35 cellular contexts compared by ENCODE assay signal in the genomic region with DNA sequence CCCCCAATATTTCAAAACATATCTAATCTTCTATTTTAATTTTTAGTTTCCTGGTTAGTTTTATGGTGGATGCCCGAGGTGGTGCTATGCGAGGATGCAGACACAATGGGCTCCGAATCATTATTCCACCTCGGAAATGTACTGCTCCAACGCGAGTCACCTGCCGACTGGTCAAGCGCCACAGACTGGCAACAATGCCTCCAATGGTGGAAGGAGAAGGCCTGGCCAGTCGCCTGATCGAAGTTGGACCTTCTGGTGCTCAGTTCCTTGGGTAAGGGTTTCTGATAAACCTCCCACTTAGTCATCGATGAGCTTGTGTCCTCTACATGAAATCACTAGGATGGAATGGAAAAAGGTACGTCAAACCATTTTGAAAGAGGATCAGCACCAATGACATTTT.
"Had no signal": no experiment of that assay in that cellular context is flagged by ENCODE, and none has a peak within 500 bp of the region (broad histone marks: within the 10 kb centered on the region; RNA-seq: fewer than 3 reads in every experiment).

No MANE protein-coding gene starts in this region.

- DNase-seq: Karpas-422, Kasumi-1, MG63, MM.1S, MV-4-11, NCI-H1048, NCI-H1092, NCI-H1092 treated with DMSO at 0.1 percent for 48 hours, NCI-H1105, NCI-H1105 treated with DMSO at 0.1 percent for 48 hours, NCI-H1417, NCI-H1417 treated with DMSO at 0.1 percent for 48 hours, NCI-H1436, NCI-H1436 treated with DMSO at 0.1 percent for 48 hours, NCI-H146, NCI-H1694, NCI-H1694 treated with DMSO at 0.1 percent for 48 hours, NCI-H187, NCI-H187 treated with DMSO at 0.1 percent for 48 hours, NCI-H1930, NCI-H2029, NCI-H2029 treated with DMSO at 0.1 percent for 48 hours, NCI-H2081, NCI-H2081 treated with DMSO at 0.1 percent for 48 hours, NCI-H2107, NCI-H2171, NCI-H2171 treated with DMSO at 0.1 percent for 48 hours, NCI-H2227 treated with DMSO at 0.1 percent for 48 hours, NCI-H226, NCI-H345, NCI-H446, NCI-H446 treated with DMSO at 0.1 percent for 48 hours, NCI-H510A, NCI-H510A treated with DMSO at 0.1 percent for 48 hours, NCI-H524 had no signal

- H3K4me3 ChIP-seq: MG63 had no signal

- H3K9me3 ChIP-seq: MG63 had no signal

- H3K36me3 ChIP-seq: MG63 had no signal

- H3K27me3 ChIP-seq: MG63 had no signal
